Comparison of ENCODE assay signal across 1 cellular context in the genomic region with DNA sequence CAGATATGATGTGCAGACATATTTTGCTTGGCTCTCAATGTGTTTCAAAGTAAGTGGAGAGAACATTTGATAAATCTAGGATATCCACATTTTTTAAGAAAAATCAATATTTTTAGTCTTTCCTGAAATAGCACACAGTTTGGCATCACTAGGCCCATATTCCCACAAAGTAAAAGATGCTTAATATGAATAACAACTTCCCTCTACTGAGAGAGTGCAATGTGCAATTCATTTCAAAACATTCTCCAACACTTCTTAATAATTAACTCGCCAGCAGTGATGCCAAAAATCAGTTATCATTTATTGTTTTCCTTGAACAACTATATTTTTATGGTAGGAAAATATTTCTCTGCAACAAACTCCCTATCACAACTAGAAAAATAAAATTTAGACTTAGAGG.
TF ChIP-seq lines count a peak whose summit lies in the region.

No MANE protein-coding gene starts in this region.

TF ChIP-seq in WTC11, 78 proteins besides CTCF, POLR2A, EP300 and RAD21 (continued from another document):
- TF ChIP-seq, protein P1, sequence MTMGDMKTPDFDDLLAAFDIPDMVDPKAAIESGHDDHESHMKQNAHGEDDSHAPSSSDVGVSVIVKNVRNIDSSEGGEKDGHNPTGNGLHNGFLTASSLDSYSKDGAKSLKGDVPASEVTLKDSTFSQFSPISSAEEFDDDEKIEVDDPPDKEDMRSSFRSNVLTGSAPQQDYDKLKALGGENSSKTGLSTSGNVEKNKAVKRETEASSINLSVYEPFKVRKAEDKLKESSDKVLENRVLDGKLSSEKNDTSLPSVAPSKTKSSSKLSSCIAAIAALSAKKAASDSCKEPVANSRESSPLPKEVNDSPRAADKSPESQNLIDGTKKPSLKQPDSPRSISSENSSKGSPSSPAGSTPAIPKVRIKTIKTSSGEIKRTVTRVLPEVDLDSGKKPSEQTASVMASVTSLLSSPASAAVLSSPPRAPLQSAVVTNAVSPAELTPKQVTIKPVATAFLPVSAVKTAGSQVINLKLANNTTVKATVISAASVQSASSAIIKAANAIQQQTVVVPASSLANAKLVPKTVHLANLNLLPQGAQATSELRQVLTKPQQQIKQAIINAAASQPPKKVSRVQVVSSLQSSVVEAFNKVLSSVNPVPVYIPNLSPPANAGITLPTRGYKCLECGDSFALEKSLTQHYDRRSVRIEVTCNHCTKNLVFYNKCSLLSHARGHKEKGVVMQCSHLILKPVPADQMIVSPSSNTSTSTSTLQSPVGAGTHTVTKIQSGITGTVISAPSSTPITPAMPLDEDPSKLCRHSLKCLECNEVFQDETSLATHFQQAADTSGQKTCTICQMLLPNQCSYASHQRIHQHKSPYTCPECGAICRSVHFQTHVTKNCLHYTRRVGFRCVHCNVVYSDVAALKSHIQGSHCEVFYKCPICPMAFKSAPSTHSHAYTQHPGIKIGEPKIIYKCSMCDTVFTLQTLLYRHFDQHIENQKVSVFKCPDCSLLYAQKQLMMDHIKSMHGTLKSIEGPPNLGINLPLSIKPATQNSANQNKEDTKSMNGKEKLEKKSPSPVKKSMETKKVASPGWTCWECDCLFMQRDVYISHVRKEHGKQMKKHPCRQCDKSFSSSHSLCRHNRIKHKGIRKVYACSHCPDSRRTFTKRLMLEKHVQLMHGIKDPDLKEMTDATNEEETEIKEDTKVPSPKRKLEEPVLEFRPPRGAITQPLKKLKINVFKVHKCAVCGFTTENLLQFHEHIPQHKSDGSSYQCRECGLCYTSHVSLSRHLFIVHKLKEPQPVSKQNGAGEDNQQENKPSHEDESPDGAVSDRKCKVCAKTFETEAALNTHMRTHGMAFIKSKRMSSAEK (CRISPR knock-in tag; IDR thresholded peaks at IDR 0.05; ENCODE audit: borderline replicate concordance), result no peak
- no peak for TF ChIP-seq FOXK1 (CRISPR knock-in tag; IDR thresholded peaks at IDR 0.05)
- TF ChIP-seq GTF2I (CRISPR knock-in tag; conservative IDR thresholded peaks at IDR 0.05), result no peak
- TF ChIP-seq, protein P2, sequence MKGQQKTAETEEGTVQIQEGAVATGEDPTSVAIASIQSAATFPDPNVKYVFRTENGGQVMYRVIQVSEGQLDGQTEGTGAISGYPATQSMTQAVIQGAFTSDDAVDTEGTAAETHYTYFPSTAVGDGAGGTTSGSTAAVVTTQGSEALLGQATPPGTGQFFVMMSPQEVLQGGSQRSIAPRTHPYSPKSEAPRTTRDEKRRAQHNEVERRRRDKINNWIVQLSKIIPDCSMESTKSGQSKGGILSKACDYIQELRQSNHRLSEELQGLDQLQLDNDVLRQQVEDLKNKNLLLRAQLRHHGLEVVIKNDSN (CRISPR knock-in tag; IDR thresholded peaks at IDR 0.05), result no peak
- no peak for TF ChIP-seq SP1 (CRISPR knock-in tag; conservative IDR thresholded peaks at IDR 0.05)
